Comparison of ENCODE assay signal across 19 cellular contexts in the genomic region with DNA sequence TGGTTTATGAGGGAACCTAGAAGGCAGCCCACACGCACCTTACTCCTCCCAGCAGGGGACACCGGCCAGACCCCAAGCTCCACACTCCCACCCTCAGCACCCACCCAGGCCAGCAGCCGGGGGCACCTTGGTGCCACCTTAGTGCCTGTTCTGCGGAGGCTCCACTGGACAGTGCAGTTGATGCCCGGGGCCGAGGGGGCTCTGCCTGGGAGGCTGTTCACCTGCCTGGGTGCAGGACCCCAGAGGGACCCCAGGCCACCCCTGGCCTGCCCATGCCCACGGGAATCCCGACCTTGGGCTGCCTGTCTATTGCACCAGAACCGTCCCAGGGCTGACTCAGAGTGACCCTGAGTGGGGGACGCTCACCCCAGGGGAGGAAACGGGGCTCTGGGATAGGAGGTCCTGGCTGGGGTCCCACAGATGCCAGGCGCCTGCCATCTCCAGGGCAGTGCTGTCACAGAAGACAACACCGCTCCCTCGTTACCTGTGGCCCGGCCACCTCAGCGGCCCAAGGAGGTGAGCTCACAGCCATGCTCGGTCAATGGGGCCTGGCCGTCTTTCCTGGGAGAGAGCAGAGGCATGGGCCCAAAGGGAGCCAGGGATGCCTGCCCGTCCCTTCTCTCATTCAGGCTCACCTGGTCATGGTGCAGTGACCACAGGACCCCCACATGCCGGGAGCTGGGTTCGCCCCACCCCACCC. TPM values are rescaled to one million over a fixed set of nuclear protein-coding genes. Genes with fewer than 3 reads are reported as not detected.
"Had no signal": no experiment of that assay in that cellular context is flagged by ENCODE, and none has a peak within 500 bp of the region (broad histone marks: within the 10 kb centered on the region; RNA-seq: fewer than 3 reads in every experiment).

No MANE protein-coding gene starts in this region.

- H3K9me3 ChIP-seq: body of pancreas, colonic mucosa, esophagus squamous epithelium, sigmoid colon, tibial nerve, vagina had no signal

- H3K36me3 ChIP-seq: colonic mucosa, esophagus squamous epithelium, sigmoid colon, tibial nerve, vagina had no signal

- H3K4me2 ChIP-seq: hepatocyte had no signal

- H3K27ac ChIP-seq: hepatocyte, sigmoid colon had no signal

- H3K27me3 ChIP-seq: hepatocyte, vagina had no signal

- H3K4me1 ChIP-seq: sigmoid colon, tibial nerve had no signal

- H2AFZ ChIP-seq: hepatocyte had no signal

- DNase-seq: activated B cell treated with CpG ODN at 0.5 μM for 24 hours; activated CD4-positive, alpha-beta T cell treated with anti-CD3 and anti-CD28 coated beads, Interleukin-2, amount 10 ng/mL, durations not matched to agents 7 days and 5 days; activated CD8-positive, alpha-beta memory T cell treated with anti-CD3 and anti-CD28 coated beads, Interleukin-2, amount 50 U/mL, for 48 hours; activated gamma-delta T cell treated with Interleukin-2 at 50 U/mL for 16 hours; activated T-cell treated with anti-CD3 and anti-CD28 coated beads, Interleukin-2, amount 50 U/mL, for 72 hours; amniotic stem cell; central memory CD4-positive, alpha-beta T cell; effector CD4-positive, alpha-beta T cell; esophagus squamous epithelium; stimulated activated CD4-positive, alpha-beta T cell treated with anti-CD3 and anti-CD28 coated beads, Interleukin-12 subunit alpha, Interleukin-12 subunit beta, amount 100 ng/mL, for 4 hours; stimulated activated CD4-positive, alpha-beta T cell treated with anti-CD3 and anti-CD28 coated beads, Interleukin-2, amount 100 ng/mL, for 24 hours; T-helper 2 cell had no signal

- H3K4me3 ChIP-seq: body of pancreas, colonic mucosa, esophagus squamous epithelium, hepatocyte, sigmoid colon, tibial nerve, vagina had no signal

- ATAC-seq: activated T-cell treated with anti-CD3 and anti-CD28 coated beads, Interleukin-2, amount 50 U/mL, for 72 hours; stimulated activated effector memory CD8-positive, alpha-beta T cell treated with anti-CD3 and anti-CD28 coated beads, Interleukin-12 subunit alpha, Interleukin-12 subunit beta, amount 100 ng/mL, for 72 hours had no signal

RNA-seq across cellular contexts. Expression of a gene that starts 34.4 kb away (rescaled TPM):
- total RNA-seq: body of pancreas, vagina had no signal
